ENCODE assay signal across 21 cellular contexts in the genomic region with DNA sequence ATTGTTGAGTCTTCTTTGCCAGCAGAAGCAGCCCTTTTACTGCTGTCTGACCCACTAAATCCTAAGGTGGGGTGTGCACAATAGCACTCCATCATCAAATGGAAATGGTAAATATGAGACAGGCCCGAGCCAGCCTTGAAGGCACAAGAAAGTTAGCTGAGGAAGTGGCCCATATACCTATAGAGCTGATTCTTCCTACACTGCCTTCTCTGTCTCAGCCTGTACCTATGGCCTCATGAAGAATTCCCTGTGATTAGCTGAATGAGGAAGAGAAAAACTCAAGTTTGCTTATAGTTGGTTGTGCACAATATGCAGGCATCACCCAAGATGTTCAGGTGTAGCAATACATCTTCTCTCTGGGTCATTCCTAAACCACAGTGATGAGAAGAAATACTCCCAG. TPM values are rescaled to one million over a fixed set of nuclear protein-coding genes. Genes with fewer than 3 reads are reported as not detected.
"Had no signal": no experiment of that assay in that cellular context is flagged by ENCODE, and none has a peak within 500 bp of the region (broad histone marks: within the 10 kb centered on the region; RNA-seq: fewer than 3 reads in every experiment).

No MANE protein-coding gene starts in this region.

- H3K9me3 Mint-ChIP-seq: naive thymus-derived CD8-positive, alpha-beta T cell had no signal

- ATAC-seq: esophagus mucosa; heart left ventricle; mucosa of descending colon; naive thymus-derived CD8-positive, alpha-beta T cell had no signal

- H3K4me3 Mint-ChIP-seq: naive thymus-derived CD8-positive, alpha-beta T cell had no signal

- DNase-seq: cortex of kidney; dorsolateral prefrontal cortex; effector CD8-positive, alpha-beta T cell; heart left ventricle; hippocampal formation; kidney glomerular epithelial cell; mucosa of descending colon; naive thymus-derived CD8-positive, alpha-beta T cell; posterior cingulate gyrus; spleen; stimulated activated CD4-positive, alpha-beta T cell treated with anti-CD3 and anti-CD28 coated beads, Interleukin-15, amount 100 ng/mL, for 24 hours; stimulated activated CD4-positive, alpha-beta T cell treated with anti-CD3 and anti-CD28 coated beads, Interleukin-1b, Interleukin-23, amount 100 ng/mL, for 48 hours; stimulated activated CD4-positive, alpha-beta T cell treated with anti-CD3 and anti-CD28 coated beads, Interleukin-4, amount 100 ng/mL, for 24 hours; stimulated activated naive CD4-positive, alpha-beta T cell treated with Interleukin-2 at 50 U/mL for 16 hours had no signal

- H3K36me3 Mint-ChIP-seq: naive thymus-derived CD8-positive, alpha-beta T cell had no signal

- H3K27ac Mint-ChIP-seq: naive thymus-derived CD8-positive, alpha-beta T cell had no signal

RNA-seq across cellular contexts. Expression of a gene that starts 31.7 kb away (rescaled TPM):
- total RNA-seq: frontal cortex; glomerular endothelial cell; naive thymus-derived CD8-positive, alpha-beta T cell; osteoblast; pulmonary artery endothelial cell; skeletal muscle tissue had no signal
- polyA plus RNA-seq: naive thymus-derived CD8-positive, alpha-beta T cell; neural cell had no signal
